ENCODE assay signal across 12 cellular contexts in the genomic region with DNA sequence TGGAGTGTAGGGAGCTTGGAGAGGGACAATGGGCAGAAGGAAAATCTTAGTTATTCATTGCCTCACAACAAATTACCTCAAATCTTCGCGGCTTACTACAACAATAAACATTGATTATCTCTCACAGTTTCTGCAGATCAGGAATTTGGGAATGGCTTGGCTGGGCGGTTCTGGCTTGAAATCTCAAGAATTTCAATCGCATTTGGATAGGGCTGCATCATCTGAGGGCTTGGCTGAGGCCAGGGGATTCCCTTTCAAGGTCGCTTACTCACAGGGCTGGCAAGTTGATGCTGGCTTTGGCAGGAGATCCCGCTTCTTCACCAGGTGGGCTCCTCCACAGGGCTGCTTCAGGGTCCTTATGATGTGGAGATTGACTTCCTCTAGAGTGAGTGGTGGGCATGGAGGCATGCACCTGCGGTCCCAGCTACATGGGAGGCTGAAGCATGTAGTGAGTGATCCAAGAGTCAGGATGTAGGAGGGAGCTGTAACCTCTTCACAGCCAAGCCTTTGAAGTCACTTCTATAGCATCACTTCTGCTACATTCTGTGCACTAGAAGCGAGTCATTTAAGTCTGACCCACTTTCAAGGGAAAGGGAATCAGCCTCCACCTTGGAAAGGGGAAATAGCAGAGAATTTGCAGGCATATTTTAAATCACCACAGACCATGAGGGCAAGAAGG.
A peak's percentile ranks its signal among the peaks of the same experiment; 100 is the strongest.
DNase-seq lines count a peak whose midpoint lies in the region; ATAC-seq and TF ChIP-seq lines count a peak whose summit lies in the region.
"Had no signal": no experiment of that assay in that cellular context is flagged by ENCODE, and none has a peak within 500 bp of the region (broad histone marks: within the 10 kb centered on the region; RNA-seq: fewer than 3 reads in every experiment).

No MANE protein-coding gene starts in this region.

- H2BK12ac ChIP-seq in trophoblast cell (ENCODE audit: low read length), result no peak overlapping the region

- H3K27ac ChIP-seq in trophoblast cell (ENCODE audit: low read depth, low read length), result no peak overlapping the region
- H3K27ac ChIP-seq: VCaP had no signal

- no peak overlapping the region for H3K14ac ChIP-seq in trophoblast cell (ENCODE audit: low read length)

- no peaks in the 10 kb centered on the region for H3K36me3 Mint-ChIP-seq in Calu3 (ENCODE audit: insufficient read depth, unreplicated experiment)
- H3K36me3 Mint-ChIP-seq: CD8-positive, alpha-beta memory T cell had no signal

- H3K27me3 ChIP-seq in NT2/D1 (ENCODE audit: insufficient read depth, insufficient read length) (no peaks in the 10 kb centered on the region), trophoblast cell (ENCODE audit: insufficient read depth, low read length) (no peaks in the 10 kb centered on the region)

- H2BK120ac ChIP-seq in trophoblast cell (ENCODE audit: insufficient read depth, low read length, poor library complexity), result no peak overlapping the region

- H2AFZ ChIP-seq in trophoblast cell (ENCODE audit: insufficient read depth, low read length, poor library complexity), result no peak overlapping the region

- H3K18ac ChIP-seq in trophoblast cell (ENCODE audit: low read length), result no peak overlapping the region

- H3K4me1 ChIP-seq in NT2/D1 (ENCODE audit: insufficient read depth, insufficient read length) (peaks cover 8% of the 10 kb centered on the region), trophoblast cell (ENCODE audit: control insufficient read depth in 1 of 2, insufficient read depth in 2 of 2, low read length in 2 of 2) (peaks cover 2 to 3% of the 10 kb centered on the region in 2 experiments)

- H4K12ac ChIP-seq in trophoblast cell (ENCODE audit: low read depth, low read length), result no peak overlapping the region

- no peak overlapping the region for H3K4me3 ChIP-seq in NT2/D1 (ENCODE audit: insufficient read length, low read depth)
- no peak overlapping the region for H3K4me3 ChIP-seq in trophoblast cell (ENCODE audit: low read depth, low read length)

- no peaks in the 10 kb centered on the region for H3K27me3 Mint-ChIP-seq in Calu3 (ENCODE audit: unreplicated experiment)
- H3K27me3 Mint-ChIP-seq: CD8-positive, alpha-beta memory T cell had no signal

- no peak overlapping the region for H3K9ac ChIP-seq in NT2/D1 (ENCODE audit: insufficient read length, low read depth)
- no peak overlapping the region for H3K9ac ChIP-seq in trophoblast cell (ENCODE audit: low read length)

- H3K4me3 Mint-ChIP-seq in Calu3 (ENCODE audit: low read depth, unreplicated experiment), result no peak overlapping the region
- H3K4me3 Mint-ChIP-seq: CD8-positive, alpha-beta memory T cell had no signal

- H3K4ac ChIP-seq in trophoblast cell (ENCODE audit: low read depth, low read length), result no peak overlapping the region

- no peaks in the 10 kb centered on the region for H3K79me2 ChIP-seq in trophoblast cell (ENCODE audit: control insufficient read depth, insufficient read depth, low read length, poor library complexity)

- no peak overlapping the region for H3K23ac ChIP-seq in trophoblast cell (ENCODE audit: low read length)

- no peak overlapping the region for H4K91ac ChIP-seq in trophoblast cell (ENCODE audit: low read depth, low read length)

- no peak overlapping the region for H3K4me2 ChIP-seq in trophoblast cell (ENCODE audit: low read length)

- no peak overlapping the region for H3K27ac Mint-ChIP-seq in Calu3 (ENCODE audit: unreplicated experiment)
- H3K27ac Mint-ChIP-seq: CD8-positive, alpha-beta memory T cell had no signal

- no peaks in the 10 kb centered on the region for H3K4me1 Mint-ChIP-seq in Calu3 (ENCODE audit: low read depth, unreplicated experiment)
- H3K4me1 Mint-ChIP-seq: CD8-positive, alpha-beta memory T cell had no signal

- H3K36me3 ChIP-seq in NT2/D1 (ENCODE audit: insufficient read depth, insufficient read length, low read length), result no peaks in the 10 kb centered on the region
- H3K36me3 ChIP-seq in trophoblast cell (ENCODE audit: control insufficient read depth in 1 of 2, insufficient read depth in 2 of 2, low read length in 2 of 2), result no peaks in the 10 kb centered on the region

- no TSS peak for BruUV-seq in Calu3 (replicated peaks; lab: Mats Ljungman, UMichigan)

- CTCF ChIA-PET in Calu3 (lab: Charles Lee), result interaction anchor here (0.6 kb wide), 1 partner anchor 358 kb away, joined by 8 read pairs; no protein-coding TSS in a partner anchor

- H3K9me3 ChIP-seq in NT2/D1 (ENCODE audit: insufficient read depth, low read length), result no peaks in the 10 kb centered on the region
- no peaks in the 10 kb centered on the region for H3K9me3 ChIP-seq in trophoblast cell (ENCODE audit: insufficient read depth, low read depth, low read length)

- no peaks in the 10 kb centered on the region for H3K9me3 Mint-ChIP-seq in Calu3 (ENCODE audit: low read depth, unreplicated experiment)
- H3K9me3 Mint-ChIP-seq: CD8-positive, alpha-beta memory T cell had no signal

- no peak overlapping the region for H2AK5ac ChIP-seq in trophoblast cell (ENCODE audit: low read length)

- H4K8ac ChIP-seq in trophoblast cell (ENCODE audit: low read depth, low read length), result no peak overlapping the region

- TF ChIP-seq CTCF in Calu3 (IDR thresholded peaks at IDR 0.05; ENCODE audit: unreplicated experiment), result no peak

- H2BK5ac ChIP-seq in trophoblast cell (ENCODE audit: low read depth, low read length, poor library complexity), result no peak overlapping the region

- peak; percentile 6 for DNase-seq in Calu3
- peak; percentile 27 for DNase-seq in NT2/D1 (ENCODE audit: low read depth, low spot score)
- peak; percentile 80 to 86 for DNase-seq in trophoblast cell
- DNase-seq in NCI-H2196 (lab: John Stamatoyannopoulos, UW; ENCODE audit: unreplicated experiment), result no peak
- DNase-seq in NCI-H1048 (lab: John Stamatoyannopoulos, UW), result no peak
- DNase-seq: activated CD8-positive, alpha-beta memory T cell treated with anti-CD3 and anti-CD28 coated beads, Interleukin-2, amount 50 U/mL, for 48 hours; CD8-positive, alpha-beta memory T cell; SHP77 had no signal

- intact Hi-C loops in Calu3 (cut with micrococcal nuclease; ENCODE audit: unreplicated experiment), result no loop called here

- WGBS in trophoblast cell (ENCODE audit: extremely low coverage, insufficient coverage, insufficient read length), result no CpG with 5 or more reads among the region's 8 CpGs

- ATAC-seq in esophagus mucosa (peak; percentile 60), GM21717 (IDR thresholded peaks at IDR 0.05; ENCODE audit: unreplicated experiment) (no peak), HG03175 (IDR thresholded peaks at IDR 0.05; ENCODE audit: unreplicated experiment) (no peak)

- H3K79me1 ChIP-seq in trophoblast cell (ENCODE audit: low read length), result peaks cover 2% of the 10 kb centered on the region

Comparison
In these comparisons a context has a peak if more than half of its experiments do, and no peak if none do; other contexts are left out.
1. DNase-seq: peak in Calu3 (single experiment), NT2/D1 (single experiment) and trophoblast cell (2 of 2); none in NCI-H2196 (single experiment) and NCI-H1048 (single experiment).